In the genomic region with DNA sequence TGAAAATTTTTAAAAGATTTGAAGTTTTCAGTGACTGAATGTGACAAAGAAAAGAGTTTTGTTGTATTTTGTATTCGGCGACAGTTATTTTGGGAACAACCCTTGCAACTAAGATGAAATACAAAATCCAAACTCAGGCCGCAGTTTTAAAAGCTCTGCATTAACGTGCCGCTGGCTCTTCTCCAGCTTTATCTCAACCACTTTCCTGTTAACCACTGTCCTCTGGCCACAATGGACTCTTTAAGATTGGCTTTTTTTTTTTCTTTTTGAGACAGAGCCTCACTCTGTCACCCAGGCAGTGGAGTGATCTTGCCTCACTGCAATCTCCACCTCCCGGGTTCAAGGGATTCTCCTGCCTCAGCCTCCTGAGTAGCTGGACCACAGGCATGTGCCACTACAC, we compare ENCODE assay signal across 26 cellular contexts. TPM values are rescaled to one million over a fixed set of nuclear protein-coding genes. Genes with fewer than 3 reads are reported as not detected.
"Had no signal": no experiment of that assay in that cellular context is flagged by ENCODE, and none has a peak within 500 bp of the region (broad histone marks: within the 10 kb centered on the region; RNA-seq: fewer than 3 reads in every experiment).

No MANE protein-coding gene starts in this region.

- DNase-seq: cerebellar nuclear complex; cortex of kidney; effector memory CD8-positive, alpha-beta T cell; erythroblast; esophagus squamous epithelium; left ventricle myocardium superior; mesenchymal stem cell; naive thymus-derived CD4-positive, alpha-beta T cell; right cardiac atrium; sigmoid colon; stimulated activated CD4-positive, alpha-beta T cell treated with anti-CD3 and anti-CD28 coated beads, Interleukin-2, amount 100 ng/mL, for 24 hours; stimulated activated CD4-positive, alpha-beta T cell treated with anti-CD3 and anti-CD28 coated beads, Interleukin-4, amount 100 ng/mL, for 24 hours; thyroid gland; trophoblast cell had no signal

RNA-seq across cellular contexts. Expression of a gene that starts 22.1 kb away (rescaled TPM):
- total RNA-seq: dermis microvascular lymphatic vessel endothelial cell; frontal cortex; glomerular endothelial cell; left ventricle myocardium superior; mesothelial cell of epicardium; mucosa of gallbladder; naive thymus-derived CD4-positive, alpha-beta T cell; osteoblast; renal cortical epithelial cell; right cardiac atrium; sigmoid colon; skeletal muscle tissue; temporal lobe; thyroid gland; ureter had no signal

RNA-seq across cellular contexts. Expression of a gene that starts 24.2 kb away (rescaled TPM):
- total RNA-seq: dermis microvascular lymphatic vessel endothelial cell; esophagus squamous epithelium; frontal cortex; glomerular endothelial cell; left ventricle myocardium superior; lung; mesothelial cell of epicardium; mucosa of gallbladder; naive thymus-derived CD4-positive, alpha-beta T cell; osteoblast; prostate gland; renal cortical epithelial cell; right cardiac atrium; sigmoid colon; skeletal muscle tissue; temporal lobe; thyroid gland; ureter had no signal
